Comparison of ENCODE assay signal across 8 cellular contexts in genomic region chr5:56819027-56819881, GRCh38. TPM values are rescaled to one million over a fixed set of nuclear protein-coding genes. Genes with fewer than 3 reads are reported as not detected.
A peak's percentile ranks its signal among the peaks of the same experiment; 100 is the strongest.
DNase-seq lines count a peak whose midpoint lies in the region; ATAC-seq and TF ChIP-seq lines count a peak whose summit lies in the region.

No MANE protein-coding gene starts in this region.

- peak overlapping the region; percentile 85 for H3K27ac Mint-ChIP-seq in activated naive CD8-positive, alpha-beta T cell treated with anti-CD3 and anti-CD28 coated beads, Interleukin-2, amount 50 U/mL, for 24 hours

- no peaks in the 10 kb centered on the region for H3K9me3 ChIP-seq in lower lobe of right lung

- no peaks in the 10 kb centered on the region for H3K36me3 ChIP-seq in lower lobe of right lung

- H3K27ac ChIP-seq in lower lobe of right lung, result peak overlapping the region; percentile 37

- no peaks in the 10 kb centered on the region for H3K36me3 Mint-ChIP-seq in activated naive CD8-positive, alpha-beta T cell treated with anti-CD3 and anti-CD28 coated beads, Interleukin-2, amount 50 U/mL, for 24 hours (ENCODE audit: low read depth)

- H3K27me3 Mint-ChIP-seq in activated naive CD8-positive, alpha-beta T cell treated with anti-CD3 and anti-CD28 coated beads, Interleukin-2, amount 50 U/mL, for 24 hours, result no peaks in the 10 kb centered on the region

- H3K4me1 Mint-ChIP-seq in activated naive CD8-positive, alpha-beta T cell treated with anti-CD3 and anti-CD28 coated beads, Interleukin-2, amount 50 U/mL, for 24 hours, result peaks cover 64% of the 10 kb centered on the region

- no peaks in the 10 kb centered on the region for H3K9me3 Mint-ChIP-seq in activated naive CD8-positive, alpha-beta T cell treated with anti-CD3 and anti-CD28 coated beads, Interleukin-2, amount 50 U/mL, for 24 hours

- in situ Hi-C loops in ACHN (cut with HindIII; ENCODE audit: low pct_ligation_motif_present, low pct_unique_long_range_greater_than_20kb, low sequenced_read_pairs) (no loop called here), KBM-7 (cut with MboI; ENCODE audit: low pct_unique_long_range_greater_than_20kb, low sequenced_read_pairs) (no loop called here)

- no peaks in the 10 kb centered on the region for H3K27me3 ChIP-seq in lower lobe of right lung (ENCODE audit: low read depth)

- no peak for ATAC-seq in activated naive CD8-positive, alpha-beta T cell treated with anti-CD3 and anti-CD28 coated beads, Interleukin-2, amount 50 U/mL, for 24 hours
- no peak for ATAC-seq in lower lobe of right lung
- no peak for ATAC-seq in HG03025 (IDR thresholded peaks at IDR 0.05; ENCODE audit: low FRiP score, unreplicated experiment)

- peaks cover 65% of the 10 kb centered on the region for H3K4me1 ChIP-seq in lower lobe of right lung

- DNase-seq in ACHN (peak; percentile 22), KBM-7 (peak; percentile 56), lower lobe of right lung (no peak), NCI-H1694 (lab: John Stamatoyannopoulos, UW) (no peak), COR-L47 (lab: John Stamatoyannopoulos, UW) (no peak)
- DNase-seq in activated naive CD8-positive, alpha-beta T cell treated with anti-CD3 and anti-CD28 coated beads, Interleukin-2, amount 50 U/mL, for 24 hours, result no peak
- no peak for DNase-seq in stimulated activated CD4-positive, alpha-beta T cell treated with anti-CD3 and anti-CD28 coated beads, Interleukin-1b, Interleukin-23, amount 100 ng/mL, for 48 hours

- no peak for TF ChIP-seq CTCF in lower lobe of right lung (IDR thresholded peaks at IDR 0.05)

- intact Hi-C loops in lower lobe of right lung (cut with DNase I), result no loop called here

- peak overlapping the region; percentile 67 for H3K4me3 Mint-ChIP-seq in activated naive CD8-positive, alpha-beta T cell treated with anti-CD3 and anti-CD28 coated beads, Interleukin-2, amount 50 U/mL, for 24 hours

- H3K4me3 ChIP-seq in lower lobe of right lung, result peak overlapping the region; percentile 32

RNA-seq across cellular contexts. Expression of gene MAP3K1, which starts 3.9 kb away (rescaled TPM):
- total RNA-seq in lower lobe of right lung, result 28.7 TPM

Comparison
In these comparisons a context has a peak if more than half of its experiments do, and no peak if none do; other contexts are left out.
1. DNase-seq: peak in ACHN (single experiment) and KBM-7 (single experiment); none in activated naive CD8-positive, alpha-beta T cell treated with anti-CD3 and anti-CD28 coated beads, Interleukin-2, amount 50 U/mL, for 24 hours (single experiment), lower lobe of right lung (single experiment), stimulated activated CD4-positive, alpha-beta T cell treated with anti-CD3 and anti-CD28 coated beads, Interleukin-1b, Interleukin-23, amount 100 ng/mL, for 48 hours (single experiment), NCI-H1694 (single experiment) and COR-L47 (single experiment).